ENCODE assay signal across 8 cellular contexts in the genomic region with DNA sequence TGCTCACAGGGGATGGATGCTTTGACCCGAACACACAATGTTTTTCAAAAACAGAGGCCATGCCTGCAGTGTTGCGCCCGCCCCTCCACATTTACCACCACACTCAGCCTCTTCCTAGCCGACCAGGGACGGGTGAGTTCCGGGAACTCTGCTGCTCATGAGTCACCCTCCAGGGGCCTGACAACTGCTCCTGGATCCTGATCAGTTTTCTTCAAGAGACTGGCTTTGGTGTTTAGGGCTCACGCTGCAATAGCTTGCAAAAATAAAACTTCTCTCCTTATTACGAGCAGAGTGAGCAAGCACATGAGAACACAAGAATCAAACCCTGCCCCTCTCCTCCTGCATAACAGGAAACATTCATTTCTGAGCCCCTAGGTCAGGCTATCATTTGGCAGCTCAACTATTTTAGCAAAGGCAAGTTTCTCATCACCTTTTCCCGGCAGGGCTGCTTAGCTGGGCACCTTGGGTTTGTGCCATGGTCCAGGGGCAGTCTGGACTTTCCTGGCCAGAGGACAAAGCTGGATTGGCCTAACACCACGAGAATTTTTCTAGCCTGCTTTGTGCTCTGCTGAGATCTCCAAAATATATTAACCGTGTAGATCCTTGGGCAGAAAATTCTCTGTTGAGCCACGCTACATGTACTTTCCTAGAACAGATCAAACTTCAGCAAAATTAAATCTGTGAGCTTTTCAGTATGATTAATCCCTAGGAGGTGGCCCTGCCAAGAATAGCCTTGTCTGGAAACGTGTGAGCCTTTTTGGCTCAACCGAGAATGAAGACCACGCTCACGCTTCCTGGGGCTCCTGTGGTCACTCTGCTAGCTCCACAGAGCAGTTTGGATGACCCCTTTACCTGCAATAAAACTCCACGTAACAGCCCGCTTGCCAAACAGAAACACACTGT. TPM values are rescaled to one million over a fixed set of nuclear protein-coding genes. Genes with fewer than 3 reads are reported as not detected.
DNase-seq lines count a peak whose midpoint lies in the region; ATAC-seq and TF ChIP-seq lines count a peak whose summit lies in the region.

No MANE protein-coding gene starts in this region.

- no peak overlapping the region for H3K56ac ChIP-seq in H9 (ENCODE audit: insufficient read length, low read depth, low read length)

- H3K36me3 Mint-ChIP-seq in H9 (ENCODE audit: insufficient read depth in 1 of 3, low read depth in 3 of 3) (peaks cover 0 to 4% (median 0%) of the 10 kb centered on the region in 3 experiments; a peak in 3 of 7 replicates), glutamatergic neuron (ENCODE audit: unreplicated experiment) (no peaks in the 10 kb centered on the region)

- H3K36me3 ChIP-seq in HAP-1 (replicated peaks), result no peaks in the 10 kb centered on the region

- H3K27ac Mint-ChIP-seq in H9, result peak overlapping the region; percentile 22 to 49 (median 38); a peak in 3 of 7 replicates
- no peak overlapping the region for H3K27ac Mint-ChIP-seq in glutamatergic neuron (ENCODE audit: unreplicated experiment)

- no peak overlapping the region for H2AK5ac ChIP-seq in H9 (ENCODE audit: insufficient read length, low read length)

- no peak overlapping the region for H3K9ac ChIP-seq in H9 (ENCODE audit: extremely low read depth, insufficient read length, low read length)

- WGBS in H9 (ENCODE audit: extremely low coverage, insufficient read length, low lambda C conversion rate), result no CpG with 5 or more reads among the region's 18 CpGs

- H2BK120ac ChIP-seq in H9 (ENCODE audit: low read depth, low read length, poor library complexity, severe bottlenecking), result no peak overlapping the region

- no peaks in the 10 kb centered on the region for H3K79me2 ChIP-seq in H9 (ENCODE audit: insufficient read depth, low read length)

- H4K8ac ChIP-seq in H9 (replicated peaks; ENCODE audit: insufficient read length, low read depth, low read length), result no peak overlapping the region

- no peak overlapping the region for H3K4me3 Mint-ChIP-seq in H9
- H3K4me3 Mint-ChIP-seq in glutamatergic neuron (ENCODE audit: unreplicated experiment), result peak overlapping the region; percentile 52

- H2AFZ ChIP-seq in H9 (ENCODE audit: low read length), result no peak overlapping the region

- H3K4me1 ChIP-seq in H9 (ENCODE audit: insufficient read depth, low read length) (no peaks in the 10 kb centered on the region), HAP-1 (no peaks in the 10 kb centered on the region)

- H3K4me2 ChIP-seq in H9 (ENCODE audit: insufficient read depth, insufficient read length, low read length), result no peak overlapping the region

- H3K27me3 Mint-ChIP-seq in H9 (ENCODE audit: low read depth) (no peaks in the 10 kb centered on the region; the same call in 1 of the 2 replicates), glutamatergic neuron (ENCODE audit: unreplicated experiment) (no peaks in the 10 kb centered on the region)

- DNase-seq in H9 (no peak), UCSD-AML1 (lab: John Stamatoyannopoulos, UW; ENCODE audit: unreplicated experiment) (peak; percentile 31), glutamatergic neuron (no peak), pulmonary artery endothelial cell (ENCODE audit: low read depth, low spot score) (peak; percentile 37), HAP-1 (ENCODE audit: low spot score in 2 of 2) (no peak), LoVo (ENCODE audit: low spot score) (no peak)

- H3K9me3 Mint-ChIP-seq in H9 (no peaks in the 10 kb centered on the region), glutamatergic neuron (ENCODE audit: unreplicated experiment) (no peaks in the 10 kb centered on the region)

- no peak overlapping the region for H3K4ac ChIP-seq in H9 (ENCODE audit: low read depth, low read length)

- H2BK12ac ChIP-seq in H9 (ENCODE audit: insufficient read length, low read depth, low read length), result no peak overlapping the region

- no peak overlapping the region for H3K27ac ChIP-seq in H9 (ENCODE audit: insufficient read length, low read depth, low read length)

- H3K23me2 ChIP-seq in H9 (ENCODE audit: insufficient read length, low read depth, low read length, poor library complexity, severe bottlenecking), result no peaks in the 10 kb centered on the region

- H3K23ac ChIP-seq in H9 (ENCODE audit: insufficient read length, low read depth, low read length), result no peak overlapping the region

- TF ChIP-seq CTCF in H9 (conservative IDR thresholded peaks at IDR 0.05), result no peak
- no peak for TF ChIP-seq CTCF in glutamatergic neuron (IDR thresholded peaks at IDR 0.05; ENCODE audit: partially characterized antibody, unreplicated experiment)

- H3K27me3 ChIP-seq in H9 (ENCODE audit: insufficient read depth, low read length), result no peaks in the 10 kb centered on the region
- H3K27me3 ChIP-seq in HAP-1 (ENCODE audit: low read depth), result no peaks in the 10 kb centered on the region

- no peak for ATAC-seq in HG02973 (IDR thresholded peaks at IDR 0.05; ENCODE audit: unreplicated experiment)
- no peak for ATAC-seq in GM19023 (IDR thresholded peaks at IDR 0.05; ENCODE audit: unreplicated experiment)

- H3K4me1 Mint-ChIP-seq in H9 (peaks cover 18 to 22% of the 10 kb centered on the region in 2 experiments), glutamatergic neuron (ENCODE audit: low read depth, unreplicated experiment) (peaks cover 18% of the 10 kb centered on the region)

- H2BK20ac ChIP-seq in H9 (ENCODE audit: low read depth, low read length, poor library complexity, severe bottlenecking), result no peak overlapping the region

- H2BK5ac ChIP-seq in H9 (ENCODE audit: insufficient read length, low read length), result no peak overlapping the region

- no peak overlapping the region for H3T11ph ChIP-seq in H9 (ENCODE audit: low read length)

- H3K14ac ChIP-seq in H9 (ENCODE audit: insufficient read depth, low read length), result no peak overlapping the region

- H3K4me3 ChIP-seq in HAP-1, result no peak overlapping the region

- no peaks in the 10 kb centered on the region for H3K79me1 ChIP-seq in H9 (ENCODE audit: insufficient read depth, low read depth, low read length, poor library complexity, severe bottlenecking)

- in situ Hi-C loops in HAP-1 (cut with MboI; ENCODE audit: low sequenced_read_pairs), result no loop called here

- H3K18ac ChIP-seq in H9 (ENCODE audit: insufficient read length, low read depth, low read length), result no peak overlapping the region

- H2BK15ac ChIP-seq in H9 (ENCODE audit: low read depth, low read length), result no peak overlapping the region

- H4K5ac ChIP-seq in H9 (ENCODE audit: insufficient read length, low read depth, low read length), result no peak overlapping the region

- no peak overlapping the region for H4K91ac ChIP-seq in H9 (ENCODE audit: insufficient read length, low read depth, low read length)

- H4K20me1 ChIP-seq in H9 (ENCODE audit: control insufficient read depth, insufficient read depth, insufficient read length), result no peaks in the 10 kb centered on the region

- H3K9me3 ChIP-seq in H9 (ENCODE audit: control insufficient read depth, low read depth, low read length) (no peaks in the 10 kb centered on the region), HAP-1 (no peaks in the 10 kb centered on the region)

RNA-seq across cellular contexts. Expression of a gene that starts 52.7 kb away (rescaled TPM):
- total RNA-seq in H9 (2021), result 0.11 and 0.22 TPM in 2 replicates
- total RNA-seq in glutamatergic neuron (ENCODE audit: unreplicated experiment), result not detected
- total RNA-seq in pulmonary artery endothelial cell, result 0.04 and 0.07 TPM in 2 replicates

Comparison
In these comparisons a context has a peak if more than half of its experiments do, and no peak if none do; other contexts are left out.
1. DNase-seq: peak in UCSD-AML1 (single experiment) and pulmonary artery endothelial cell (single experiment); none in H9 (single experiment), glutamatergic neuron (single experiment), HAP-1 (0 of 2) and LoVo (single experiment).